10 cellular contexts compared by ENCODE assay signal in the genomic region with DNA sequence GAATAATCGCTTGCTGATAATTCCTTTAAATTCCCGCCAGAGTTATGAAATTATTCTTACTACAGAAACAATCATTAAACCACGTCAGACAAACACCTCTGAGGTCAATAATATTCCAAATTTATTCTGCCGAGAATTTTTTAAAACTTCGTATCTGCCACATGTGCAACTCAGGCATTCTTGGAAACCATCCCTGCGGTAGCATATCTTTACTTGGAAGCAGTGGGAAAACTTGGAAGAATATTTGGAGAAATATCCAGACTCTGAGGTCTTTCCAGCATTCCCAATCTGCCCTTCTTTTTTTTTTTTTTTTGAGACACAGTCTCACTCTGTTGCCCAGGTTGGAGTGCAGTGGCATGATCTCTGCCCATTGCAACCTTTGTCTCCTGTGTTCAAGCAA. TPM values are rescaled to one million over a fixed set of nuclear protein-coding genes. Genes with fewer than 3 reads are reported as not detected.
"Had no signal": no experiment of that assay in that cellular context is flagged by ENCODE, and none has a peak within 500 bp of the region (broad histone marks: within the 10 kb centered on the region; RNA-seq: fewer than 3 reads in every experiment).

No MANE protein-coding gene starts in this region.

- ATAC-seq: HCT116 had no signal

- DNase-seq: GM23248, GOT3, H7, HFFc6, IMR-90 had no signal

- H3K4me1 ChIP-seq: HAP-1 had no signal

- H3K9me3 ChIP-seq: HAP-1 had no signal

- H3K27ac ChIP-seq: GM23248, HL-60 had no signal

- H3K4me3 ChIP-seq: GM23248, HAP-1 had no signal

- H3K36me3 ChIP-seq: HAP-1 had no signal

RNA-seq across cellular contexts. Expression of gene CCL11, which starts 2.0 kb away (rescaled TPM):
- total RNA-seq: GM23248, H4, H7, HFFc6, HT1080, IMR-90 had no signal

RNA-seq across cellular contexts. Expression of gene CCL7, which starts 13.6 kb away (rescaled TPM):
- total RNA-seq: H4, H7, HFFc6, HT1080 had no signal

RNA-seq across cellular contexts. Expression of gene CCL8, which starts 35.7 kb away (rescaled TPM):
- total RNA-seq: GM23248, H4, H7, HFFc6, HT1080, IMR-90 had no signal
